In genomic region chr11:76231339-76231738, GRCh38 we compare ENCODE assay signal across 20 cellular contexts. TPM values are rescaled to one million over a fixed set of nuclear protein-coding genes. Genes with fewer than 3 reads are reported as not detected.
DNase-seq lines count a peak whose midpoint lies in the region; ATAC-seq, FAIRE-seq and TF ChIP-seq lines count a peak whose summit lies in the region.
"Had no signal": no experiment of that assay in that cellular context is flagged by ENCODE, and none has a peak within 500 bp of the region (broad histone marks: within the 10 kb centered on the region; RNA-seq: fewer than 3 reads in every experiment).

No MANE protein-coding gene starts in this region.

- no peak overlapping the region for H3K4me3 Mint-ChIP-seq in activated CD4-positive, alpha-beta T cell treated with anti-CD3 and anti-CD28 coated beads, Interleukin-2, amount 10 ng/mL, durations not matched to agents 7 days and 5 days
- peak overlapping the region; percentile 48 for H3K4me3 Mint-ChIP-seq in CD4-positive, alpha-beta T cell
- peak overlapping the region; percentile 73 for H3K4me3 Mint-ChIP-seq in neural crest cell
- H3K4me3 Mint-ChIP-seq: H9 had no signal

- H3K4me2 ChIP-seq in MM.1S (ENCODE audit: low read depth, low read length): peak overlapping the region; percentile 98

- H3K9me2 ChIP-seq in MM.1S (replicated peaks; ENCODE audit: insufficient read depth, low read length): no peaks in the 10 kb centered on the region

- peaks cover 23% of the 10 kb centered on the region for H3F3A ChIP-seq in MM.1S (ENCODE audit: insufficient read depth, low read length)

- FAIRE-seq in kidney (lab: Jason Lieb, UNC): no peak
- FAIRE-seq: HTR-8/SVneo had no signal

- no peaks in the 10 kb centered on the region for H3K79me2 ChIP-seq in MM.1S (ENCODE audit: low read length)

- peaks cover 44% of the 10 kb centered on the region for H3K4me1 ChIP-seq in MM.1S (ENCODE audit: low read length)
- H3K4me1 ChIP-seq in kidney (ENCODE audit: control insufficient read depth in 1 of 2, insufficient read depth in 1 of 2, low read depth in 1 of 2, low read length in 2 of 2): peaks cover 0 to 8% of the 10 kb centered on the region in 2 donors

- peaks cover 7% of the 10 kb centered on the region for H3K27me3 Mint-ChIP-seq in activated CD4-positive, alpha-beta T cell treated with anti-CD3 and anti-CD28 coated beads, Interleukin-2, amount 10 ng/mL, durations not matched to agents 7 days and 5 days
- peaks cover 13% of the 10 kb centered on the region for H3K27me3 Mint-ChIP-seq in CD4-positive, alpha-beta T cell
- H3K27me3 Mint-ChIP-seq in neural crest cell (ENCODE audit: low read depth): peaks cover 16% of the 10 kb centered on the region

- intact Hi-C loops in CD4-positive, alpha-beta T cell (cut with DNase I, micrococcal nuclease): loop anchor here in 1 of 2 experiments (5.0 to 10.0 kb wide), 2 partner anchors 151 to 813 kb away; partner anchors contain the start of genes GVQW3 and THAP12
- intact Hi-C loops in kidney (cut with DNase I): no loop called here

- CTCF ChIA-PET in activated CD4-positive, alpha-beta T cell treated with anti-CD3 and anti-CD28 coated beads, Interleukin-2, amount 10 ng/mL, durations not matched to agents 7 days and 5 days (lab: Charles Lee): interaction anchor here (0.9 to 2.8 kb wide), 8 partner anchors 10 to 135 kb away, joined by 3 to 17 read pairs (median 3); partner anchors contain the start of gene WNT11
- CTCF ChIA-PET in CD4-positive, alpha-beta T cell (lab: Charles Lee): interaction anchor here (2.1 kb wide), 1 partner anchor 23 kb away, joined by 9 read pairs; no protein-coding TSS in a partner anchor

- TF ChIP-seq CTCF in CD4-positive, alpha-beta T cell (IDR thresholded peaks at IDR 0.05): no peak
- TF ChIP-seq CTCF in MM.1S (IDR thresholded peaks at IDR 0.05; ENCODE audit: low read length): no peak
- TF ChIP-seq CTCF in neural crest cell (conservative IDR thresholded peaks at IDR 0.05): no peak
- TF ChIP-seq CTCF in kidney (IDR thresholded peaks at IDR 0.05; ENCODE audit: borderline replicate concordance, extremely low read depth, insufficient read depth): no peak

- H3K27ac ChIP-seq in CD4-positive, alpha-beta T cell (ENCODE audit: low read depth, low read length): no peak overlapping the region
- H3K27ac ChIP-seq in MM.1S (ENCODE audit: low read length): peak overlapping the region; percentile 72; the same call in 1 of the 2 replicates
- no peak overlapping the region for H3K27ac ChIP-seq in kidney (ENCODE audit: low read depth in 2 of 2, low read length in 2 of 2)
- H3K27ac ChIP-seq: HL-60, RWPE1, SJSA1 had no signal

- H3K9me3 Mint-ChIP-seq in activated CD4-positive, alpha-beta T cell treated with anti-CD3 and anti-CD28 coated beads, Interleukin-2, amount 10 ng/mL, durations not matched to agents 7 days and 5 days: no peaks in the 10 kb centered on the region
- H3K9me3 Mint-ChIP-seq in CD4-positive, alpha-beta T cell: no peaks in the 10 kb centered on the region
- H3K9me3 Mint-ChIP-seq in neural crest cell: no peaks in the 10 kb centered on the region

- H3K27me3 ChIP-seq in CD4-positive, alpha-beta T cell (ENCODE audit: control insufficient read depth, insufficient read depth, low read length): no peaks in the 10 kb centered on the region
- H3K27me3 ChIP-seq in MM.1S (replicated peaks; ENCODE audit: insufficient read depth, low read length): no peaks in the 10 kb centered on the region
- H3K27me3 ChIP-seq: SJSA1 had no signal

- H2AFZ ChIP-seq in MM.1S (ENCODE audit: low read length): peak overlapping the region; percentile 89

- no peaks in the 10 kb centered on the region for H4K20me1 ChIP-seq in MM.1S (ENCODE audit: insufficient read depth, low read length)

- 0 out of 2 replicates have a peak overlapping the region, but pooled peaks have one; percentile 32 for H3K4me3 ChIP-seq in MM.1S (ENCODE audit: low read length)
- H3K4me3 ChIP-seq in kidney (ENCODE audit: low read length in 2 of 2): no peak overlapping the region
- H3K4me3 ChIP-seq: SJSA1 had no signal

- peaks cover 61% of the 10 kb centered on the region for H3K4me1 Mint-ChIP-seq in activated CD4-positive, alpha-beta T cell treated with anti-CD3 and anti-CD28 coated beads, Interleukin-2, amount 10 ng/mL, durations not matched to agents 7 days and 5 days
- peaks cover 50% of the 10 kb centered on the region for H3K4me1 Mint-ChIP-seq in CD4-positive, alpha-beta T cell (ENCODE audit: low read depth)
- H3K4me1 Mint-ChIP-seq in neural crest cell: peaks cover 16% of the 10 kb centered on the region

- H3K9me3 ChIP-seq in CD4-positive, alpha-beta T cell (ENCODE audit: control insufficient read depth, low read length): no peaks in the 10 kb centered on the region
- H3K9me3 ChIP-seq in MM.1S (replicated peaks; ENCODE audit: insufficient read depth, low read length): no peaks in the 10 kb centered on the region
- H3K9me3 ChIP-seq in kidney (ENCODE audit: control insufficient read depth in 1 of 2, low read length in 2 of 2): no peaks in the 10 kb centered on the region
- H3K9me3 ChIP-seq: SJSA1 had no signal

- DNase-seq in activated CD4-positive, alpha-beta T cell treated with anti-CD3 and anti-CD28 coated beads, Interleukin-2, amount 10 ng/mL, durations not matched to agents 7 days and 5 days: no peak
- DNase-seq in activated CD4-positive, alpha-beta T cell treated with anti-CD3 and anti-CD28 coated beads for 1 hour: no peak
- DNase-seq in CD4-positive, alpha-beta T cell: no peak
- no peak for DNase-seq in MM.1S
- DNase-seq in neural crest cell (ENCODE audit: low read depth, low spot score): no peak
- DNase-seq in NCI-H345 treated with DMSO at 0.1 percent for 48 hours (lab: John Stamatoyannopoulos, UW; ENCODE audit: unreplicated experiment): no peak
- DNase-seq in kidney: no peak
- DNase-seq in SHP77 (lab: John Stamatoyannopoulos, UW): no peak
- DNase-seq: C1 segment of cervical spinal cord, COR-L47, H9, NCI-H1417 treated with DMSO at 0.1 percent for 48 hours, NCI-H2029 treated with DMSO at 0.1 percent for 48 hours, NCI-H2171 treated with DMSO at 0.1 percent for 48 hours, NCI-H748 treated with DMSO at 0.1 percent for 48 hours, PC-3 had no signal

- ATAC-seq in CD4-positive, alpha-beta T cell (ENCODE audit: poor library complexity): no peak
- ATAC-seq: PC-3 had no signal

- H3K9ac ChIP-seq in MM.1S (ENCODE audit: low read length) (peak overlapping the region; percentile 46; the same call in 1 of the 2 replicates), kidney (ENCODE audit: low read length in 2 of 2) (no peak overlapping the region)

- H3K36me3 ChIP-seq in MM.1S (replicated peaks; ENCODE audit: insufficient read depth, low read length): no peaks in the 10 kb centered on the region
- H3K36me3 ChIP-seq in kidney (ENCODE audit: control insufficient read depth in 1 of 2, insufficient read depth in 2 of 2, low read length in 2 of 2): no peaks in the 10 kb centered on the region
- H3K36me3 ChIP-seq: SJSA1 had no signal

- no peaks in the 10 kb centered on the region for H3K36me3 Mint-ChIP-seq in activated CD4-positive, alpha-beta T cell treated with anti-CD3 and anti-CD28 coated beads, Interleukin-2, amount 10 ng/mL, durations not matched to agents 7 days and 5 days (ENCODE audit: low read depth)
- peaks cover 19% of the 10 kb centered on the region for H3K36me3 Mint-ChIP-seq in CD4-positive, alpha-beta T cell (ENCODE audit: low read depth)
- H3K36me3 Mint-ChIP-seq in neural crest cell (ENCODE audit: low read depth): peaks cover 3% of the 10 kb centered on the region

- H3K27ac Mint-ChIP-seq in activated CD4-positive, alpha-beta T cell treated with anti-CD3 and anti-CD28 coated beads, Interleukin-2, amount 10 ng/mL, durations not matched to agents 7 days and 5 days: peak overlapping the region; percentile 37
- peak overlapping the region; percentile 65 for H3K27ac Mint-ChIP-seq in CD4-positive, alpha-beta T cell
- H3K27ac Mint-ChIP-seq in neural crest cell (ENCODE audit: unreplicated experiment): no peak overlapping the region
- H3K27ac Mint-ChIP-seq: H9 had no signal

- POLR2A ChIA-PET in activated CD4-positive, alpha-beta T cell treated with anti-CD3 and anti-CD28 coated beads, Interleukin-2, amount 10 ng/mL, durations not matched to agents 7 days and 5 days (lab: Charles Lee): no interaction called here
- POLR2A ChIA-PET in CD4-positive, alpha-beta T cell (lab: Charles Lee): interaction anchor here (5.9 kb wide), 1 partner anchor 22 kb away, joined by 52 read pairs; no protein-coding TSS in a partner anchor

RNA-seq across cellular contexts. Expression of gene WNT11, which starts 25.0 kb away (rescaled TPM):
- not detected for total RNA-seq in activated CD4-positive, alpha-beta T cell treated with anti-CD3 and anti-CD28 coated beads, Interleukin-2, amount 10 ng/mL, durations not matched to agents 7 days and 5 days
- total RNA-seq in CD4-positive, alpha-beta T cell: 1 to 10 TPM in 1 of 2 experiments, under 1 TPM in 1; 0.30 to 1.2 TPM
- total RNA-seq in neural crest cell (0.16 and 0.19 TPM in 2 replicates), kidney (2.2 TPM)
- polyA plus RNA-seq in kidney (ENCODE audit: insufficient read depth, low read depth, low replicate concordance): 0.80 TPM
- total RNA-seq: H9, SJSA1 had no signal
